23 cellular contexts compared by ENCODE assay signal in the genomic region with DNA sequence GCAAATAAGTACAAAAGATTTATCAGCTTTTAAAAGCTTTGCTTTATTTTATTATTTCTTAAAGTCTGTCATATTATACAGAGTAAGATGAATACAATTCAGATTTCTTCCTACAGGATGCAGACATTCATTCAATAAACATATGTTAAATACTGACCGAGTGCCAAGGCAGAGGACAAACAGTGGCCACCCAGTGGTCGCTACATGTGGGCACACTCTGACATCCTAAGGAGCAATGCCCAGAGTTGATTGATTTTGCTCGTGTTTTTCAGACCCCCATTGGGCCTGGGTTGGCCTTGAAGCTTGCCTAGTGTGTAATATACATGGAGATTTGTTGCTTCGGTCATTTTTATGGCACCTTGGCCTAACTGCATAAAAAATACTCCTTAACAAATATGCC.
DNase-seq lines count a peak whose midpoint lies in the region; ATAC-seq and TF ChIP-seq lines count a peak whose summit lies in the region.
"Had no signal": no experiment of that assay in that cellular context is flagged by ENCODE, and none has a peak within 500 bp of the region (broad histone marks: within the 10 kb centered on the region; RNA-seq: fewer than 3 reads in every experiment).

No MANE protein-coding gene starts in this region.

- no peaks in the 10 kb centered on the region for H3K27me3 Mint-ChIP-seq in nephron (ENCODE audit: low read depth)
- H3K27me3 Mint-ChIP-seq: activated B cell treated with CpG ODN at 0.5 μM for 24 hours; activated CD8-positive, alpha-beta T cell treated with anti-CD3 and anti-CD28 coated beads for 36 hours had no signal

- peak overlapping the region; percentile 73 to 90 (median 76) for H3K27ac Mint-ChIP-seq in nephron
- H3K27ac Mint-ChIP-seq: activated B cell treated with CpG ODN at 0.5 μM for 24 hours; activated CD8-positive, alpha-beta T cell treated with anti-CD3 and anti-CD28 coated beads for 36 hours; activated naive CD4-positive, alpha-beta T cell treated with anti-CD3 and anti-CD28 coated beads for 36 hours; CD8-positive, alpha-beta T cell; mesothelial cell of epicardium had no signal

- no peak for DNase-seq in AG04450 (ENCODE audit: low read depth, low spot score)
- peak; percentile 4 for DNase-seq in HT-29 (ENCODE audit: low spot score)
- DNase-seq in choroid plexus epithelial cell (ENCODE audit: low read depth): no peak
- DNase-seq in HK-2 (ENCODE audit: unreplicated experiment): no peak
- no peak for DNase-seq in WERI-Rb-1
- DNase-seq: activated B cell treated with CpG ODN at 0.5 μM for 24 hours; activated CD8-positive, alpha-beta T cell treated with anti-CD3 and anti-CD28 coated beads for 36 hours; activated naive CD4-positive, alpha-beta T cell treated with anti-CD3 and anti-CD28 coated beads for 36 hours; activated T-cell treated with anti-CD3 and anti-CD28 coated beads, Interleukin-2, amount 50 U/mL, for 1 hour; CD8-positive, alpha-beta T cell; DMS79 treated with DMSO at 0.1 percent for 48 hours; hypothalamus; NCI-H1105; NCI-H69; stimulated activated CD4-positive, alpha-beta T cell treated with anti-CD3 and anti-CD28 coated beads, Interleukin-12 subunit alpha, Interleukin-12 subunit beta, amount 100 ng/mL, for 4 hours; stimulated activated CD8-positive, alpha-beta memory T cell treated with anti-CD3 and anti-CD28 coated beads, Interleukin-4, amount 100 ng/mL, for 48 hours; T-helper 2 cell had no signal

- H3K4me1 Mint-ChIP-seq in nephron: peaks cover 66% of the 10 kb centered on the region
- H3K4me1 Mint-ChIP-seq: activated B cell treated with CpG ODN at 0.5 μM for 24 hours had no signal

- ATAC-seq in GM18868 (IDR thresholded peaks at IDR 0.05; ENCODE audit: unreplicated experiment) (no peak), HG02571 (IDR thresholded peaks at IDR 0.05; ENCODE audit: unreplicated experiment) (no peak)
- ATAC-seq: activated CD8-positive, alpha-beta T cell treated with anti-CD3 and anti-CD28 coated beads for 36 hours; CD8-positive, alpha-beta T cell had no signal

- no peak overlapping the region for H3K4me3 Mint-ChIP-seq in nephron
- H3K4me3 Mint-ChIP-seq: activated B cell treated with CpG ODN at 0.5 μM for 24 hours; activated CD8-positive, alpha-beta T cell treated with anti-CD3 and anti-CD28 coated beads for 36 hours; activated naive CD4-positive, alpha-beta T cell treated with anti-CD3 and anti-CD28 coated beads for 36 hours; CD8-positive, alpha-beta T cell; mesothelial cell of epicardium had no signal

- H3K36me3 ChIP-seq in WERI-Rb-1: no peaks in the 10 kb centered on the region
- H3K36me3 ChIP-seq: vagina had no signal

- no peak overlapping the region for H3K4me3 ChIP-seq in AG04450 (ENCODE audit: low read depth, low read length)
- H3K4me3 ChIP-seq in choroid plexus epithelial cell (ENCODE audit: low read depth, low read length): no peak overlapping the region
- no peak overlapping the region for H3K4me3 ChIP-seq in WERI-Rb-1 (ENCODE audit: low read depth, low read length)
- H3K4me3 ChIP-seq: vagina had no signal

- TF ChIP-seq CTCF in AG04450 (IDR thresholded peaks at IDR 0.05; ENCODE audit: low read depth, low read length) (0 out of 2 replicates have a peak, but pooled peaks have one; percentile 12), choroid plexus epithelial cell (conservative IDR thresholded peaks at IDR 0.05; ENCODE audit: low read depth, low read length) (peak; percentile 25), nephron (IDR thresholded peaks at IDR 0.05; ENCODE audit: unreplicated experiment in 3 of 3) (peak; percentile 23 to 28 (median 24)), WERI-Rb-1 (IDR thresholded peaks at IDR 0.05; ENCODE audit: low read depth, low read length) (no peak)

- no peaks in the 10 kb centered on the region for H3K36me3 Mint-ChIP-seq in nephron (ENCODE audit: low read depth)
- H3K36me3 Mint-ChIP-seq: mesothelial cell of epicardium had no signal

- POLR2A ChIA-PET in AG04450 (lab: Yijun Ruan, JAX): no interaction called here

- H3K27ac ChIP-seq in AG04450 (ENCODE audit: low read depth, low read length) (no peak overlapping the region), WERI-Rb-1 (no peak overlapping the region)
- H3K27ac ChIP-seq: KMS-11, vagina had no signal

- H3K9me3 Mint-ChIP-seq in nephron: no peaks in the 10 kb centered on the region
- H3K9me3 Mint-ChIP-seq: activated B cell treated with CpG ODN at 0.5 μM for 24 hours; activated CD8-positive, alpha-beta T cell treated with anti-CD3 and anti-CD28 coated beads for 36 hours; activated naive CD4-positive, alpha-beta T cell treated with anti-CD3 and anti-CD28 coated beads for 36 hours; CD8-positive, alpha-beta T cell; mesothelial cell of epicardium had no signal

- H3K27me3 ChIP-seq in AG04450 (ENCODE audit: control insufficient read depth, insufficient read depth, low read length) (no peaks in the 10 kb centered on the region), WERI-Rb-1 (ENCODE audit: insufficient read depth, low read depth, severe bottlenecking) (no peaks in the 10 kb centered on the region)
- H3K27me3 ChIP-seq: vagina had no signal

- no peaks in the 10 kb centered on the region for H3K9me3 ChIP-seq in AG04450 (ENCODE audit: control insufficient read depth, insufficient read depth, low read length)
- no peaks in the 10 kb centered on the region for H3K9me3 ChIP-seq in WERI-Rb-1 (ENCODE audit: severe bottlenecking)
- H3K9me3 ChIP-seq: vagina had no signal

- CTCF ChIA-PET in AG04450 (lab: Charles Lee): interaction anchor here (1.0 to 1.9 kb wide), 2 partner anchors 9 to 18 kb away, joined by 4 to 7 read pairs; no protein-coding TSS in a partner anchor
